Comparison of ENCODE assay signal across 27 cellular contexts in the genomic region with DNA sequence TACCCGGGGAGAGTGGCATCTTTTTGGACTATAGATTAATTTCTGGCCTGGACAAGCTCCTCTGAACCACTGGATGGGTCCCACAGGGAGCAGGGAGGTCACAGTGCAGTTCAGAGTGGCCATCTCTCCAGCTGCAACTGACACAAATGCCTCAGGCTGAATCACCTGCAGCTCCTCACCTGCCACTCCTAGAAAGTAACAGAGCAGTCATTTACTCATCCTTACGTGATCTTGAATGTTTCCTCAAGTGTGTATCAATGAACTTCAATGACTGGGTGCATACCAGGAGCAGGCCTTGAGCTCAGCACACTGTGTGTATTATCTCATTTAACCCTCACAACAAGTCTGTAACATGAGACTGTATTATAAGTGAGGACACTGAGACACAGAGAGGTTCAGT. TPM values are rescaled to one million over a fixed set of nuclear protein-coding genes. Genes with fewer than 3 reads are reported as not detected.
"Had no signal": no experiment of that assay in that cellular context is flagged by ENCODE, and none has a peak within 500 bp of the region (broad histone marks: within the 10 kb centered on the region; RNA-seq: fewer than 3 reads in every experiment).

No MANE protein-coding gene starts in this region.

- DNase-seq: activated CD4-positive, alpha-beta memory T cell treated with anti-CD3 and anti-CD28 coated beads, Interleukin-2, amount 10 ng/mL, durations not matched to agents 7 days and 5 days; activated CD4-positive, alpha-beta T cell treated with anti-CD3 and anti-CD28 coated beads, Interleukin-2, amount 10 ng/mL, durations not matched to agents 7 days and 5 days; activated T-cell treated with anti-CD3 and anti-CD28 coated beads, Interleukin-2, amount 50 U/mL, for 72 hours; amygdala; cerebellar nuclear complex; KG1; MG63; MV-4-11; NCI-H1092 treated with DMSO at 0.1 percent for 48 hours; NCI-H1417 treated with DMSO at 0.1 percent for 48 hours; NCI-H1694 treated with DMSO at 0.1 percent for 48 hours; NCI-H2081; NCI-H510A treated with DMSO at 0.1 percent for 48 hours; NCI-H69; NK-92 treated with Interleukin-12 subunit alpha and Interleukin-12 subunit beta, amount 100 ng/mL, for 24 hours; OCI-M1; Peyer's patch; SHP77 had no signal

- ATAC-seq: activated CD4-positive, CD25-positive, alpha-beta regulatory T cell treated with anti-CD3 and anti-CD28 coated beads, Interleukin-2, amount 50 U/mL, for 24 hours had no signal

- H3K9me3 ChIP-seq: MG63, Peyer's patch, SJSA1 had no signal

- H3K36me3 Mint-ChIP-seq: brain had no signal

- H3K4me1 ChIP-seq: Peyer's patch, SJSA1 had no signal

- H3K4me3 ChIP-seq: cardiac muscle cell, MG63, Peyer's patch, SJSA1 had no signal

- H3K9me3 Mint-ChIP-seq: activated CD4-positive, alpha-beta memory T cell treated with anti-CD3 and anti-CD28 coated beads, Interleukin-2, amount 10 ng/mL, durations not matched to agents 7 days and 5 days; brain; T-helper 1 cell treated with Interleukin-12 subunit alpha and Interleukin-12 subunit beta and Interleukin-4 antibody, amounts not matched to agents 30 μg/mL and 1 μg/mL, for 36 hours had no signal

- H3K27me3 ChIP-seq: MG63, Peyer's patch had no signal

- H3K4me3 Mint-ChIP-seq: activated CD4-positive, alpha-beta memory T cell treated with anti-CD3 and anti-CD28 coated beads, Interleukin-2, amount 10 ng/mL, durations not matched to agents 7 days and 5 days; activated CD4-positive, alpha-beta T cell treated with anti-CD3 and anti-CD28 coated beads, Interleukin-2, amount 10 ng/mL, durations not matched to agents 7 days and 5 days; brain; T-helper 1 cell treated with Interleukin-12 subunit alpha and Interleukin-12 subunit beta and Interleukin-4 antibody, amounts not matched to agents 30 μg/mL and 1 μg/mL, for 36 hours had no signal

- H3K27ac Mint-ChIP-seq: activated CD4-positive, alpha-beta memory T cell treated with anti-CD3 and anti-CD28 coated beads, Interleukin-2, amount 10 ng/mL, durations not matched to agents 7 days and 5 days; activated CD4-positive, alpha-beta T cell treated with anti-CD3 and anti-CD28 coated beads, Interleukin-2, amount 10 ng/mL, durations not matched to agents 7 days and 5 days; activated T-cell treated with anti-CD3 and anti-CD28 coated beads, Interleukin-2, amount 50 U/mL, for 72 hours; brain; IgD-negative memory B cell; T-helper 1 cell treated with Interleukin-12 subunit alpha and Interleukin-12 subunit beta and Interleukin-4 antibody, amounts not matched to agents 30 μg/mL and 1 μg/mL, for 36 hours had no signal

- H3K36me3 ChIP-seq: cardiac muscle cell, MG63, Peyer's patch, SJSA1 had no signal

- H3K4me1 Mint-ChIP-seq: brain had no signal

- H3K27ac ChIP-seq: cardiac muscle cell, Peyer's patch, RWPE1, SJSA1 had no signal

RNA-seq across cellular contexts. Expression of a gene that starts 40.0 kb away (rescaled TPM):
- total RNA-seq: astrocyte, cardiac muscle cell, LHCN-M2, SJSA1 had no signal
- polyA plus RNA-seq: cardiac muscle cell had no signal
